39 cellular contexts compared by ENCODE assay signal in the genomic region with DNA sequence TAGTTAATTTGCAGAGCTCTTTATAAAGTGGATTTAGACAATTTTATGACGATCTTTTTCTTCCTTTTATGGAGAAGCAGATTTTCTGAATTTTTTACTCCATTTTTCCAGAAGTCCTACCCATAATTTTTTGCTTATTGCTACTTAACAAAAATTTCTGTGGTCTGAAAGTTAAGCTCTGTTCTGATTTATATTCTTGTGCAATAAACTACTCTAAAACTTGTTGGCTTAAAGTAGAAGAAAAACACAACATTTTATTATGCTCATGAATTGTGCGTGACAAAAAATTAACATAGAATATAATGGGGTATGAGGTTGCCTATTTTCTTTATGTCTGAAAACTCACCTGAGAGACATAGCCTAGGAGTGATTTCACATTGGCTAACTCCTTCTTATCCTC. TPM values are rescaled to one million over a fixed set of nuclear protein-coding genes. Genes with fewer than 3 reads are reported as not detected.
"Had no signal": no experiment of that assay in that cellular context is flagged by ENCODE, and none has a peak within 500 bp of the region (broad histone marks: within the 10 kb centered on the region; RNA-seq: fewer than 3 reads in every experiment).

No MANE protein-coding gene starts in this region.

- H3K27me3 ChIP-seq: Peyer's patch, SJSA1 had no signal

- H3K4me1 ChIP-seq: Peyer's patch, SJSA1 had no signal

- FAIRE-seq: bronchial epithelial cell had no signal

- DNase-seq: activated CD4-positive, alpha-beta memory T cell treated with anti-CD3 and anti-CD28 coated beads, Interleukin-2, amount 10 ng/mL, durations not matched to agents 7 days and 5 days; activated CD4-positive, alpha-beta T cell treated with anti-CD3 and anti-CD28 coated beads for 1 hour; activated CD4-positive, alpha-beta T cell treated with anti-CD3 and anti-CD28 coated beads for 48 hours; activated CD4-positive, CD25-positive, alpha-beta regulatory T cell; activated CD8-positive, alpha-beta memory T cell treated with anti-CD3 and anti-CD28 coated beads for 24 hours; activated CD8-positive, alpha-beta memory T cell treated with anti-CD3 and anti-CD28 coated beads, Interleukin-2, amount 10 ng/mL, durations not matched to agents 7 days and 5 days; activated CD8-positive, alpha-beta memory T cell treated with anti-CD3 and anti-CD28 coated beads, Interleukin-2, amount 50 U/mL, for 48 hours; activated effector memory CD4-positive, alpha-beta T cell treated with anti-CD3 and anti-CD28 coated beads, Interleukin-2, amount 50 U/mL, for 16 hours; activated naive CD4-positive, alpha-beta T cell; activated naive CD4-positive, alpha-beta T cell treated with anti-CD3 and anti-CD28 coated beads, Interleukin-2, amount 50 U/mL, for 16 hours; activated naive CD8-positive, alpha-beta T cell treated with anti-CD3 and anti-CD28 coated beads, Interleukin-2, amount 10 ng/mL, durations not matched to agents 7 days and 5 days; activated T-cell treated with anti-CD3 and anti-CD28 coated beads, Interleukin-2, amount 50 U/mL, for 48 hours; caudate nucleus; cerebellar nuclear complex; NCI-H1092 treated with DMSO at 0.1 percent for 48 hours; NCI-H1417; NCI-H146; NCI-H187; NCI-H2029 treated with DMSO at 0.1 percent for 48 hours; NCI-H2107; NCI-H2171; NCI-H510A; NCI-H526; NCI-H748 treated with DMSO at 0.1 percent for 48 hours; NK-92 treated with Interleukin-12 subunit alpha and Interleukin-12 subunit beta, amount 100 ng/mL, for 24 hours; PC-3; Peyer's patch; RPMI8226; SHP77 treated with DMSO at 0.1 percent for 48 hours; T-cell; T-helper 17 cell; T-helper 9 cell had no signal

- H3K4me3 ChIP-seq: Peyer's patch, SJSA1 had no signal

- H3K27ac ChIP-seq: Peyer's patch, SJSA1, VCaP had no signal

- H3K36me3 ChIP-seq: Peyer's patch, SJSA1 had no signal

- ATAC-seq: activated CD8-positive, alpha-beta memory T cell treated with anti-CD3 and anti-CD28 coated beads, Interleukin-2, amount 10 ng/mL, durations not matched to agents 7 days and 5 days; activated T-helper 17 cell treated with anti-CD3 and anti-CD28 coated beads, Interleukin-2, amount 50 U/mL, for 72 hours; PC-3; SK-N-SH treated with all-trans-retinoic acid at 6 μM for 48 hours; T-cell; T-helper 17 cell had no signal

- H3K9me3 ChIP-seq: Peyer's patch, SJSA1 had no signal

RNA-seq across cellular contexts. Expression of a gene that starts 2.6 kb away (rescaled TPM):
- total RNA-seq: activated CD4-positive, alpha-beta memory T cell treated with anti-CD3 and anti-CD28 coated beads, Interleukin-2, amount 10 ng/mL, durations not matched to agents 7 days and 5 days; activated CD8-positive, alpha-beta memory T cell treated with anti-CD3 and anti-CD28 coated beads, Interleukin-2, amount 10 ng/mL, durations not matched to agents 7 days and 5 days; activated naive CD8-positive, alpha-beta T cell treated with anti-CD3 and anti-CD28 coated beads, Interleukin-2, amount 10 ng/mL, durations not matched to agents 7 days and 5 days; activated T-helper 17 cell treated with anti-CD3 and anti-CD28 coated beads, Interleukin-2, amount 50 U/mL, for 72 hours; bronchial epithelial cell; LHCN-M2; PC-3; Peyer's patch; SJSA1; T-cell; T-helper 17 cell had no signal
- polyA plus RNA-seq: adipose tissue had no signal

RNA-seq across cellular contexts. Expression of a gene that starts 2.9 kb away (rescaled TPM):
- total RNA-seq: activated CD4-positive, alpha-beta memory T cell treated with anti-CD3 and anti-CD28 coated beads, Interleukin-2, amount 10 ng/mL, durations not matched to agents 7 days and 5 days; activated CD8-positive, alpha-beta memory T cell treated with anti-CD3 and anti-CD28 coated beads, Interleukin-2, amount 10 ng/mL, durations not matched to agents 7 days and 5 days; activated naive CD8-positive, alpha-beta T cell treated with anti-CD3 and anti-CD28 coated beads, Interleukin-2, amount 10 ng/mL, durations not matched to agents 7 days and 5 days; activated T-helper 17 cell treated with anti-CD3 and anti-CD28 coated beads, Interleukin-2, amount 50 U/mL, for 72 hours; bronchial epithelial cell; LHCN-M2; PC-3; Peyer's patch; SJSA1; T-cell; T-helper 17 cell had no signal
- polyA plus RNA-seq: adipose tissue had no signal

RNA-seq across cellular contexts. Expression of a gene that starts 55.0 kb away (rescaled TPM):
- total RNA-seq: activated CD4-positive, alpha-beta memory T cell treated with anti-CD3 and anti-CD28 coated beads, Interleukin-2, amount 10 ng/mL, durations not matched to agents 7 days and 5 days; activated CD8-positive, alpha-beta memory T cell treated with anti-CD3 and anti-CD28 coated beads, Interleukin-2, amount 10 ng/mL, durations not matched to agents 7 days and 5 days; activated naive CD8-positive, alpha-beta T cell treated with anti-CD3 and anti-CD28 coated beads, Interleukin-2, amount 10 ng/mL, durations not matched to agents 7 days and 5 days; activated T-helper 17 cell treated with anti-CD3 and anti-CD28 coated beads, Interleukin-2, amount 50 U/mL, for 72 hours; bronchial epithelial cell; LHCN-M2; PC-3; Peyer's patch; SJSA1; T-cell; T-helper 17 cell had no signal
- polyA plus RNA-seq: adipose tissue had no signal
